1 cellular context compared by ENCODE assay signal in genomic region chr1:11858968-11859871, GRCh38.
TF ChIP-seq lines count a peak whose summit lies in the region.

No MANE protein-coding gene starts in this region.

TF ChIP-seq in endothelial cell of umbilical vein, 7 proteins besides CTCF, POLR2A, EP300 and RAD21:
- TF ChIP-seq MAX (IDR thresholded peaks at IDR 0.05; ENCODE audit: insufficient read depth, insufficient read length): no peak
- TF ChIP-seq MYC (IDR thresholded peaks at IDR 0.05; ENCODE audit: low read depth, low read length): no peak
- no peak for TF ChIP-seq JUN (IDR thresholded peaks at IDR 0.05; ENCODE audit: borderline replicate concordance, insufficient read depth, insufficient read length, low read depth)
- no peak for TF ChIP-seq FOS (IDR thresholded peaks at IDR 0.05; ENCODE audit: borderline replicate concordance, insufficient read depth, low read length)
- no peak for TF ChIP-seq POLR2AphosphoS5 (IDR thresholded peaks at IDR 0.05; ENCODE audit: insufficient read depth, low read depth, low read length)
- no peak for TF ChIP-seq GATA2 (IDR thresholded peaks at IDR 0.05; ENCODE audit: insufficient read depth, insufficient read length, low read depth, low read length)
- TF ChIP-seq EZH2 (IDR thresholded peaks at IDR 0.05; ENCODE audit: borderline replicate concordance, low read depth, low read length, severe bottlenecking): no peak
